In genomic region chr2:10330700-10331032, GRCh38 we compare ENCODE assay signal across 1 cellular context.
TF ChIP-seq lines count a peak whose summit lies in the region.

No MANE protein-coding gene starts in this region.

TF ChIP-seq in H1, 55 proteins besides CTCF, POLR2A, EP300 and RAD21:
- TF ChIP-seq BACH1 (IDR thresholded peaks at IDR 0.05; ENCODE audit: low read length) (no peak), ASH2L (IDR thresholded peaks at IDR 0.05; ENCODE audit: low read length) (no peak), RNF2 (IDR thresholded peaks at IDR 0.05; ENCODE audit: borderline replicate concordance, low read depth, low read length, missing control alignments, poor library complexity, severe bottlenecking) (no peak), GTF2F1 (IDR thresholded peaks at IDR 0.05; ENCODE audit: borderline replicate concordance, low read depth, low read length) (no peak), RFX5 (IDR thresholded peaks at IDR 0.05; ENCODE audit: borderline replicate concordance, low read depth, low read length) (no peak), ATF3 (IDR thresholded peaks at IDR 0.05; ENCODE audit: insufficient read depth, low read depth, low read length) (no peak), CHD1 (IDR thresholded peaks at IDR 0.05; ENCODE audit: low read depth, low read length) (no peak), YY1 (IDR thresholded peaks at IDR 0.05; ENCODE audit: low read depth, low read length) (no peak), SUZ12 (IDR thresholded peaks at IDR 0.05; ENCODE audit: low read length) (no peak), SIX5 (IDR thresholded peaks at IDR 0.05; ENCODE audit: low read depth, low read length) (no peak), TAF1 (IDR thresholded peaks at IDR 0.05; ENCODE audit: low read depth, low read length) (no peak)
TF ChIP-seq in H1: peak in this region for 0.
